In genomic region chr14:99286761-99287160, GRCh38 we compare ENCODE assay signal across 12 cellular contexts. TPM values are rescaled to one million over a fixed set of nuclear protein-coding genes. Genes with fewer than 3 reads are reported as not detected.
DNase-seq lines count a peak whose midpoint lies in the region; ATAC-seq and TF ChIP-seq lines count a peak whose summit lies in the region.
"Had no signal": no experiment of that assay in that cellular context is flagged by ENCODE, and none has a peak within 500 bp of the region (broad histone marks: within the 10 kb centered on the region; RNA-seq: fewer than 3 reads in every experiment).

No MANE protein-coding gene starts in this region.

- peaks cover 2% of the 10 kb centered on the region for H3K27me3 Mint-ChIP-seq in activated naive CD4-positive, alpha-beta T cell treated with anti-CD3 and anti-CD28 coated beads, Interleukin-2, amount 50 U/mL, for 24 hours
- H3K27me3 Mint-ChIP-seq in natural killer cell treated with Interleukin-12 subunit alpha and Interleukin-12 subunit beta and Interleukin-15 and Interleukin-18, amount 100 ng/mL, for 72 hours: no peaks in the 10 kb centered on the region

- no peak overlapping the region for H3K4me3 ChIP-seq in foreskin fibroblast (ENCODE audit: low read depth in 1 of 2, low read length in 2 of 2)

- no peak for TF ChIP-seq CTCF in foreskin fibroblast (IDR thresholded peaks at IDR 0.05; ENCODE audit: low read depth, low read length)

- no peak for ATAC-seq in activated naive CD4-positive, alpha-beta T cell treated with anti-CD3 and anti-CD28 coated beads, Interleukin-2, amount 50 U/mL, for 72 hours
- ATAC-seq in GM21619 (IDR thresholded peaks at IDR 0.05; ENCODE audit: unreplicated experiment): peak; percentile 69
- ATAC-seq in HG03457 (IDR thresholded peaks at IDR 0.05; ENCODE audit: unreplicated experiment): peak; percentile 39
- peak; percentile 49 to 61 for ATAC-seq in natural killer cell treated with Interleukin-12 subunit alpha and Interleukin-12 subunit beta and Interleukin-15 and Interleukin-18, amount 100 ng/mL, for 72 hours
- ATAC-seq: right cardiac atrium had no signal

- DNase-seq in activated naive CD4-positive, alpha-beta T cell treated with anti-CD3 and anti-CD28 coated beads, Interleukin-2, amount 50 U/mL, for 72 hours (ENCODE audit: low spot score in 2 of 2): no peak
- DNase-seq in natural killer cell treated with Interleukin-12 subunit alpha and Interleukin-12 subunit beta and Interleukin-15 and Interleukin-18, amount 100 ng/mL, for 72 hours (ENCODE audit: low spot score): no peak
- DNase-seq in DMS 273 treated with DMSO at 0.1 percent for 48 hours (lab: John Stamatoyannopoulos, UW) (no peak), foreskin fibroblast (no peak), SHP77 (lab: John Stamatoyannopoulos, UW) (no peak)
- DNase-seq: activated naive CD4-positive, alpha-beta T cell treated with anti-CD3 and anti-CD28 coated beads for 36 hours; head of caudate nucleus; NCI-H1092 treated with DMSO at 0.1 percent for 48 hours; right cardiac atrium had no signal

- H3K9me3 Mint-ChIP-seq in activated naive CD4-positive, alpha-beta T cell treated with anti-CD3 and anti-CD28 coated beads, Interleukin-2, amount 50 U/mL, for 24 hours: no peaks in the 10 kb centered on the region
- H3K9me3 Mint-ChIP-seq in activated naive CD4-positive, alpha-beta T cell treated with anti-CD3 and anti-CD28 coated beads, Interleukin-2, amount 50 U/mL, for 72 hours: no peaks in the 10 kb centered on the region
- no peaks in the 10 kb centered on the region for H3K9me3 Mint-ChIP-seq in natural killer cell treated with Interleukin-12 subunit alpha and Interleukin-12 subunit beta and Interleukin-15 and Interleukin-18, amount 100 ng/mL, for 72 hours
- H3K9me3 Mint-ChIP-seq: activated naive CD4-positive, alpha-beta T cell treated with anti-CD3 and anti-CD28 coated beads for 36 hours had no signal

- peak overlapping the region; percentile 53 for H3K4me3 Mint-ChIP-seq in activated naive CD4-positive, alpha-beta T cell treated with anti-CD3 and anti-CD28 coated beads, Interleukin-2, amount 50 U/mL, for 24 hours
- H3K4me3 Mint-ChIP-seq in natural killer cell treated with Interleukin-12 subunit alpha and Interleukin-12 subunit beta and Interleukin-15 and Interleukin-18, amount 100 ng/mL, for 72 hours: peak overlapping the region; percentile 80
- H3K4me3 Mint-ChIP-seq: activated naive CD4-positive, alpha-beta T cell treated with anti-CD3 and anti-CD28 coated beads for 36 hours had no signal

- H3K27ac Mint-ChIP-seq in activated naive CD4-positive, alpha-beta T cell treated with anti-CD3 and anti-CD28 coated beads, Interleukin-2, amount 50 U/mL, for 24 hours: no peak overlapping the region
- peak overlapping the region in 1 of 2 donors; percentile 5 for H3K27ac Mint-ChIP-seq in activated naive CD4-positive, alpha-beta T cell treated with anti-CD3 and anti-CD28 coated beads, Interleukin-2, amount 50 U/mL, for 72 hours
- H3K27ac Mint-ChIP-seq in natural killer cell treated with Interleukin-12 subunit alpha and Interleukin-12 subunit beta and Interleukin-15 and Interleukin-18, amount 100 ng/mL, for 72 hours: peak overlapping the region; percentile 76 to 89
- H3K27ac Mint-ChIP-seq: activated naive CD4-positive, alpha-beta T cell treated with anti-CD3 and anti-CD28 coated beads for 36 hours had no signal

- peaks cover 9% of the 10 kb centered on the region for H3K4me1 Mint-ChIP-seq in activated naive CD4-positive, alpha-beta T cell treated with anti-CD3 and anti-CD28 coated beads, Interleukin-2, amount 50 U/mL, for 24 hours
- H3K4me1 Mint-ChIP-seq in natural killer cell treated with Interleukin-12 subunit alpha and Interleukin-12 subunit beta and Interleukin-15 and Interleukin-18, amount 100 ng/mL, for 72 hours (ENCODE audit: low read depth in 2 of 2): peaks cover 52 to 57% of the 10 kb centered on the region in 2 donors

- no peaks in the 10 kb centered on the region for H3K36me3 Mint-ChIP-seq in activated naive CD4-positive, alpha-beta T cell treated with anti-CD3 and anti-CD28 coated beads, Interleukin-2, amount 50 U/mL, for 24 hours
- H3K36me3 Mint-ChIP-seq in activated naive CD4-positive, alpha-beta T cell treated with anti-CD3 and anti-CD28 coated beads, Interleukin-2, amount 50 U/mL, for 72 hours: no peaks in the 10 kb centered on the region
- H3K36me3 Mint-ChIP-seq in natural killer cell treated with Interleukin-12 subunit alpha and Interleukin-12 subunit beta and Interleukin-15 and Interleukin-18, amount 100 ng/mL, for 72 hours: no peaks in the 10 kb centered on the region

RNA-seq across cellular contexts. Expression of gene BCL11B, which starts 14.8 kb away (rescaled TPM):
- total RNA-seq in activated naive CD4-positive, alpha-beta T cell treated with anti-CD3 and anti-CD28 coated beads, Interleukin-2, amount 50 U/mL, for 72 hours: 10 to 100 TPM; 57.8 to 65.7 TPM
- total RNA-seq in natural killer cell treated with Interleukin-12 subunit alpha and Interleukin-12 subunit beta and Interleukin-15 and Interleukin-18, amount 100 ng/mL, for 72 hours: 10 to 100 TPM; 12.9 to 27.6 TPM

Comparison
In these comparisons a context has a peak if more than half of its experiments do, and no peak if none do; other contexts are left out.
1. ATAC-seq: peak in GM21619 (single experiment), HG03457 (single experiment) and natural killer cell treated with Interleukin-12 subunit alpha and Interleukin-12 subunit beta and Interleukin-15 and Interleukin-18, amount 100 ng/mL, for 72 hours (2 of 2); none in activated naive CD4-positive, alpha-beta T cell treated with anti-CD3 and anti-CD28 coated beads, Interleukin-2, amount 50 U/mL, for 72 hours (0 of 2).